ENCODE assay signal across 1 cellular context in the genomic region with DNA sequence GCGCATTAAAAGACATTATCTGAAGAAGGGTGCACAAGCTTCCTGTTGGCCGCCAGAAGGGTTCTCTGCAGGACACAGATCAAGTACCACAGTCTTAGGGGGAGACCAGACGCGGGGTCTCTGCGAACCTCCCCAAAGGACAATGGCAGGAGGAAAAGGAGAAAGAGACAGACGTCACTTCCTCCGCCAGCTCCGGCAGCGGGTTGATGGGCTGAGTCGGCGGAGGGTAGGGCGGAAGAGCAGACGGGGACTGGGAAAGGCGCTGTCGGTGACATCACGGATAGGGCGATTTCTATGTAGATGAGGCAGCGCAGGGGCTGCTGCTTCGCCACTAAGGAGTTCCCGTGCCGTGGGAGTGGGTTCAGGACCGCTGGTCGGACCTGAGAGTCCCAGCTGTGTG.
TF ChIP-seq lines count a peak whose summit lies in the region.

No MANE protein-coding gene starts in this region.

TF ChIP-seq in HEK293, 187 proteins besides CTCF, POLR2A, EP300 and RAD21 (continued from another document):
- TF ChIP-seq ATF2 (tag by site-specific recombination; IDR thresholded peaks at IDR 0.05; ENCODE audit: low read depth) (peak; percentile 92), ZNF629 (tag by site-specific recombination; IDR thresholded peaks at IDR 0.05) (peak; percentile 97), ZNF341 (tag by site-specific recombination; IDR thresholded peaks at IDR 0.05; ENCODE audit: low read depth) (peak; percentile 86), GLIS2 (tag by site-specific recombination; IDR thresholded peaks at IDR 0.05) (peak; percentile 34), ZBTB21 (tag by site-specific recombination; IDR thresholded peaks at IDR 0.05) (peak; percentile 97), FEZF1 (tag by site-specific recombination; IDR thresholded peaks at IDR 0.05) (peak; percentile 50; the same call in 1 of the 2 replicates), SP2 (tag by site-specific recombination; IDR thresholded peaks at IDR 0.05) (peak; percentile 70), ZNF366 (tag by site-specific recombination; conservative IDR thresholded peaks at IDR 0.05) (peak; percentile 94)
- TF ChIP-seq, protein P1, sequence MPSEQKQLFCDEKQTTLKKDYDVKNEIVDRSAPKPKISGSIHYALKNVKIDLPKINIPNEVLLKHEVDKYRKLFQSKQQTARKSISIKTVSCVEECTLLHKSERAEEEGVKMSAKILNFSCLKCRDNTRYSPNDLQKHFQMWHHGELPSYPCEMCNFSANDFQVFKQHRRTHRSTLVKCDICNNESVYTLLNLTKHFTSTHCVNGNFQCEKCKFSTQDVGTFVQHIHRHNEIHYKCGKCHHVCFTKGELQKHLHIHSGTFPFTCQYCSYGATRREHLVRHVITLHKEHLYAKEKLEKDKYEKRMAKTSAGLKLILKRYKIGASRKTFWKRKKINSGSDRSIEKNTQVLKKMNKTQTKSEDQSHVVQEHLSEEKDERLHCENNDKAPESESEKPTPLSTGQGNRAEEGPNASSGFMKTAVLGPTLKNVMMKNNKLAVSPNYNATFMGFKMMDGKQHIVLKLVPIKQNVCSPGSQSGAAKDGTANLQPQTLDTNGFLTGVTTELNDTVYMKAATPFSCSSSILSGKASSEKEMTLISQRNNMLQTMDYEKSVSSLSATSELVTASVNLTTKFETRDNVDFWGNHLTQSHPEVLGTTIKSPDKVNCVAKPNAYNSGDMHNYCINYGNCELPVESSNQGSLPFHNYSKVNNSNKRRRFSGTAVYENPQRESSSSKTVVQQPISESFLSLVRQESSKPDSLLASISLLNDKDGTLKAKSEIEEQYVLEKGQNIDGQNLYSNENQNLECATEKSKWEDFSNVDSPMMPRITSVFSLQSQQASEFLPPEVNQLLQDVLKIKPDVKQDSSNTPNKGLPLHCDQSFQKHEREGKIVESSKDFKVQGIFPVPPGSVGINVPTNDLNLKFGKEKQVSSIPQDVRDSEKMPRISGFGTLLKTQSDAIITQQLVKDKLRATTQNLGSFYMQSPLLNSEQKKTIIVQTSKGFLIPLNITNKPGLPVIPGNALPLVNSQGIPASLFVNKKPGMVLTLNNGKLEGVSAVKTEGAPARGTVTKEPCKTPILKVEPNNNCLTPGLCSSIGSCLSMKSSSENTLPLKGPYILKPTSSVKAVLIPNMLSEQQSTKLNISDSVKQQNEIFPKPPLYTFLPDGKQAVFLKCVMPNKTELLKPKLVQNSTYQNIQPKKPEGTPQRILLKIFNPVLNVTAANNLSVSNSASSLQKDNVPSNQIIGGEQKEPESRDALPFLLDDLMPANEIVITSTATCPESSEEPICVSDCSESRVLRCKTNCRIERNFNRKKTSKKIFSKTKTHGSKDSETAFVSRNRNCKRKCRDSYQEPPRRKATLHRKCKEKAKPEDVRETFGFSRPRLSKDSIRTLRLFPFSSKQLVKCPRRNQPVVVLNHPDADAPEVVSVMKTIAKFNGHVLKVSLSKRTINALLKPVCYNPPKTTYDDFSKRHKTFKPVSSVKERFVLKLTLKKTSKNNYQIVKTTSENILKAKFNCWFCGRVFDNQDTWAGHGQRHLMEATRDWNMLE (tag by site-specific recombination; conservative IDR thresholded peaks at IDR 0.05; ENCODE audit: low read depth): peak; percentile 84
